27 cellular contexts compared by ENCODE assay signal in genomic region chr2:147686365-147686764, GRCh38.
"Had no signal": no experiment of that assay in that cellular context is flagged by ENCODE, and none has a peak within 500 bp of the region (broad histone marks: within the 10 kb centered on the region; RNA-seq: fewer than 3 reads in every experiment).

No MANE protein-coding gene starts in this region.

- H3K4me3 ChIP-seq: body of pancreas, esophagus squamous epithelium, gastroesophageal sphincter had no signal

- H3K9me3 Mint-ChIP-seq: activated CD4-positive, alpha-beta memory T cell treated with anti-CD3 and anti-CD28 coated beads for 36 hours had no signal

- H3K27me3 Mint-ChIP-seq: activated CD4-positive, alpha-beta memory T cell treated with anti-CD3 and anti-CD28 coated beads for 36 hours; activated CD8-positive, alpha-beta memory T cell treated with anti-CD3 and anti-CD28 coated beads, Interleukin-2, amount 10 ng/mL, durations not matched to agents 7 days and 5 days; activated naive CD8-positive, alpha-beta T cell; T-helper 17 cell had no signal

- H3K4me1 ChIP-seq: body of pancreas, esophagus squamous epithelium, gastroesophageal sphincter had no signal

- H3K27ac Mint-ChIP-seq: activated CD4-positive, alpha-beta memory T cell treated with anti-CD3 and anti-CD28 coated beads for 36 hours; activated CD4-positive, alpha-beta T cell treated with anti-CD3 and anti-CD28 coated beads for 36 hours; activated CD4-positive, alpha-beta T cell treated with anti-CD3 and anti-CD28 coated beads, Interleukin-2, amount 10 ng/mL, durations not matched to agents 24 days and 14 days; activated CD8-positive, alpha-beta memory T cell treated with anti-CD3 and anti-CD28 coated beads, Interleukin-2, amount 10 ng/mL, durations not matched to agents 7 days and 5 days; activated CD8-positive, alpha-beta T cell treated with anti-CD3 and anti-CD28 coated beads, Interleukin-2, amount 10 ng/mL, durations not matched to agents 7 days and 5 days; activated naive CD8-positive, alpha-beta T cell; activated T-helper 1 cell treated with anti-CD3 and anti-CD28 coated beads, Interleukin-12 subunit alpha, Interleukin-12 subunit beta, Interleukin-2, Interleukin-4 antibody, amounts not matched to agents 30 ng/mL and 10 ng/mL and 1 ng/mL, durations not matched to agents 14 hours and 24 hours and 36 hours; activated T-helper 2 cell treated with anti-CD3 and anti-CD28 coated beads, Interferon-gamma antibody, Interleukin-2, Interleukin-4, amounts not matched to agents 10 μg/mL and 5 μg/mL and 100 μg/mL, durations not matched to agents 14 hours and 24 hours and 36 hours; endodermal cell; T-helper 17 cell had no signal

- DNase-seq: activated CD4-positive, alpha-beta memory T cell treated with anti-CD3 and anti-CD28 coated beads for 36 hours; activated CD4-positive, alpha-beta T cell treated with anti-CD3 and anti-CD28 coated beads for 36 hours; activated CD4-positive, alpha-beta T cell treated with anti-CD3 and anti-CD28 coated beads, Interleukin-2, amount 10 ng/mL, durations not matched to agents 24 days and 14 days; activated CD4-positive, CD25-positive, alpha-beta regulatory T cell; activated CD4-positive, CD25-positive, alpha-beta regulatory T cell treated with anti-CD3 and anti-CD28 coated beads, Interleukin-2, amount 50 U/mL, for 72 hours; activated CD8-positive, alpha-beta memory T cell treated with anti-CD3 and anti-CD28 coated beads, Interleukin-2, amount 10 ng/mL, durations not matched to agents 7 days and 5 days; activated CD8-positive, alpha-beta memory T cell treated with anti-CD3 and anti-CD28 coated beads, Interleukin-2, amount 50 U/mL, for 4 hours; activated CD8-positive, alpha-beta T cell treated with anti-CD3 and anti-CD28 coated beads, Interleukin-2, amount 10 ng/mL, durations not matched to agents 7 days and 5 days; activated effector memory CD4-positive, alpha-beta T cell treated with anti-CD3 and anti-CD28 coated beads, Interleukin-2, amount 50 U/mL, for 16 hours; activated naive CD4-positive, alpha-beta T cell treated with anti-CD3 and anti-CD28 coated beads, Interleukin-2, amount 50 U/mL, for 16 hours; activated naive CD4-positive, alpha-beta T cell treated with Interleukin-2 at 50 U/mL for 16 hours; activated T-cell treated with anti-CD3 and anti-CD28 coated beads, Interleukin-2, amount 50 U/mL, for 1 hour; activated T-cell treated with anti-CD3 and anti-CD28 coated beads, Interleukin-2, amount 50 U/mL, for 48 hours; amniotic stem cell; body of pancreas; caudate nucleus; cortex of kidney; effector memory CD4-positive, alpha-beta T cell; endodermal cell; esophagus squamous epithelium; foreskin melanocyte; T-helper 1 cell; T-helper 17 cell had no signal

- H3K36me3 ChIP-seq: esophagus squamous epithelium, gastroesophageal sphincter had no signal

- H3K9me3 ChIP-seq: body of pancreas, esophagus squamous epithelium, gastroesophageal sphincter had no signal

- H3K27me3 ChIP-seq: body of pancreas, esophagus squamous epithelium, gastroesophageal sphincter had no signal

- H3K27ac ChIP-seq: body of pancreas, esophagus squamous epithelium, gastroesophageal sphincter had no signal

- H3K36me3 Mint-ChIP-seq: activated CD4-positive, alpha-beta memory T cell treated with anti-CD3 and anti-CD28 coated beads for 36 hours; activated CD8-positive, alpha-beta memory T cell treated with anti-CD3 and anti-CD28 coated beads, Interleukin-2, amount 10 ng/mL, durations not matched to agents 7 days and 5 days; activated naive CD8-positive, alpha-beta T cell had no signal

- H3K4me3 Mint-ChIP-seq: activated CD4-positive, alpha-beta memory T cell treated with anti-CD3 and anti-CD28 coated beads for 36 hours; activated CD4-positive, alpha-beta T cell treated with anti-CD3 and anti-CD28 coated beads for 36 hours; activated CD4-positive, alpha-beta T cell treated with anti-CD3 and anti-CD28 coated beads, Interleukin-2, amount 10 ng/mL, durations not matched to agents 24 days and 14 days; activated CD8-positive, alpha-beta memory T cell treated with anti-CD3 and anti-CD28 coated beads, Interleukin-2, amount 10 ng/mL, durations not matched to agents 7 days and 5 days; activated CD8-positive, alpha-beta T cell treated with anti-CD3 and anti-CD28 coated beads, Interleukin-2, amount 10 ng/mL, durations not matched to agents 7 days and 5 days; activated naive CD8-positive, alpha-beta T cell; activated T-helper 1 cell treated with anti-CD3 and anti-CD28 coated beads, Interleukin-12 subunit alpha, Interleukin-12 subunit beta, Interleukin-2, Interleukin-4 antibody, amounts not matched to agents 30 ng/mL and 10 ng/mL and 1 ng/mL, durations not matched to agents 14 hours and 24 hours and 36 hours; endodermal cell; T-helper 17 cell had no signal

- H3K4me1 Mint-ChIP-seq: activated CD4-positive, alpha-beta T cell treated with anti-CD3 and anti-CD28 coated beads for 36 hours; activated CD4-positive, alpha-beta T cell treated with anti-CD3 and anti-CD28 coated beads, Interleukin-2, amount 10 ng/mL, durations not matched to agents 24 days and 14 days; activated CD8-positive, alpha-beta memory T cell treated with anti-CD3 and anti-CD28 coated beads, Interleukin-2, amount 10 ng/mL, durations not matched to agents 7 days and 5 days had no signal

- ATAC-seq: activated CD4-positive, alpha-beta T cell treated with anti-CD3 and anti-CD28 coated beads for 36 hours; activated CD8-positive, alpha-beta memory T cell treated with anti-CD3 and anti-CD28 coated beads, Interleukin-2, amount 10 ng/mL, durations not matched to agents 7 days and 5 days; activated CD8-positive, alpha-beta T cell treated with anti-CD3 and anti-CD28 coated beads, Interleukin-2, amount 10 ng/mL, durations not matched to agents 7 days and 5 days; body of pancreas; gastroesophageal sphincter; T-helper 17 cell had no signal
